ENCODE assay signal across 1 cellular context in the genomic region with DNA sequence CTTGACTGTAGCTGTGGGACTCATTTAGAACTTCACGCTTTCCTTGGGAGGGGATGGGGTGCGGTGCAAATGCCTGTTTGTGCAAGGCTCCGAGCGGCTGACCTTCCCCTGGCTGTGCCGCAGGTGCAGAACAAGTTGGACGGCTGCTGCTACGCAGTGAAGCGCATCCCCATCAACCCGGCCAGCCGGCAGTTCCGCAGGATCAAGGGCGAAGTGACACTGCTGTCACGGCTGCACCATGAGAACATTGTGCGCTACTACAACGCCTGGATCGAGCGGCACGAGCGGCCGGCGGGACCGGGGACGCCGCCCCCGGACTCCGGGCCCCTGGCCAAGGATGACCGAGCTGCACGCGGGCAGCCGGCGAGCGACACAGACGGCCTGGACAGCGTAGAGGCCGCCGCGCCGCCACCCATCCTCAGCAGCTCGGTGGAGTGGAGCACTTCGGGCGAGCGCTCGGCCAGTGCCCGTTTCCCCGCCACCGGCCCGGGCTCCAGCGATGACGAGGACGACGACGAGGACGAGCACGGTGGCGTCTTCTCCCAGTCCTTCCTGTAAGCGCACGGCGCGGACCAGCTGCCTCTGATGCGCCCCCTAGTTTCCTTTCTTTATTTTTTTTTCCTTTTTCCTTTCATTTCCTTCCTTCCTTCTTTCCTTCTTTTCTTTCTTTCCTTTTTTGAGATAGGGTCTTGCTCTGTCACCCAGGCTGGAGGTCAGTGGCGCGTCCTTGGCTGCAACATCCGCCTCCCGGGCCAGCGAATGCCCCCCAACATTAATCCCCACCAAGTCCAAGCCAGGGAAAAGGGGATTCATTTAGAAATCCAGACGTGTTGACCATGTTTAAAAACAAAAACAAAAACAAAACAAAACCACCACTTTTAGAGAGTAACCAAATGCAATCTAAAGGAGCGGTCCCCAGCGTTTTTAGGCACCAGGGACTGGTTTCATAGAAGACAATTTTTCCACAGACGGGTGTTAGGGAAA.
A peak's percentile ranks its signal among the peaks of the same experiment; 100 is the strongest.
TF ChIP-seq lines count a peak whose summit lies in the region.

No MANE protein-coding gene starts in this region.

TF ChIP-seq in HEK293, 187 proteins besides CTCF, POLR2A, EP300 and RAD21 (continued from another document and continues in another):
- TF ChIP-seq, protein P1, sequence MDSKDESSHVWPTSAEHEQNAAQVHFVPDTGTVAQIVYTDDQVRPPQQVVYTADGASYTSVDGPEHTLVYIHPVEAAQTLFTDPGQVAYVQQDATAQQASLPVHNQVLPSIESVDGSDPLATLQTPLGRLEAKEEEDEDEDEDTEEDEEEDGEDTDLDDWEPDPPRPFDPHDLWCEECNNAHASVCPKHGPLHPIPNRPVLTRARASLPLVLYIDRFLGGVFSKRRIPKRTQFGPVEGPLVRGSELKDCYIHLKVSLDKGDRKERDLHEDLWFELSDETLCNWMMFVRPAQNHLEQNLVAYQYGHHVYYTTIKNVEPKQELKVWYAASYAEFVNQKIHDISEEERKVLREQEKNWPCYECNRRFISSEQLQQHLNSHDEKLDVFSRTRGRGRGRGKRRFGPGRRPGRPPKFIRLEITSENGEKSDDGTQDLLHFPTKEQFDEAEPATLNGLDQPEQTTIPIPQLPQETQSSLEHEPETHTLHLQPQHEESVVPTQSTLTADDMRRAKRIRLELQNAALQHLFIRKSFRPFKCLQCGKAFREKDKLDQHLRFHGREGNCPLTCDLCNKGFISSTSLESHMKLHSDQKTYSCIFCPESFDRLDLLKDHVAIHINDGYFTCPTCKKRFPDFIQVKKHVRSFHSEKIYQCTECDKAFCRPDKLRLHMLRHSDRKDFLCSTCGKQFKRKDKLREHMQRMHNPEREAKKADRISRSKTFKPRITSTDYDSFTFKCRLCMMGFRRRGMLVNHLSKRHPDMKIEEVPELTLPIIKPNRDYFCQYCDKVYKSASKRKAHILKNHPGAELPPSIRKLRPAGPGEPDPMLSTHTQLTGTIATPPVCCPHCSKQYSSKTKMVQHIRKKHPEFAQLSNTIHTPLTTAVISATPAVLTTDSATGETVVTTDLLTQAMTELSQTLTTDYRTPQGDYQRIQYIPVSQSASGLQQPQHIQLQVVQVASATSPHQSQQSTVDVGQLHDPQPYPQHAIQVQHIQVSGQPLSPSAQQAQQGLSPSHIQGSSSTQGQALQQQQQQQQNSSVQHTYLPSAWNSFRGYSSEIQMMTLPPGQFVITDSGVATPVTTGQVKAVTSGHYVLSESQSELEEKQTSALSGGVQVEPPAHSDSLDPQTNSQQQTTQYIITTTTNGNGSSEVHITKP (tag by site-specific recombination; IDR thresholded peaks at IDR 0.05), result no peak
- TF ChIP-seq, protein P2, sequence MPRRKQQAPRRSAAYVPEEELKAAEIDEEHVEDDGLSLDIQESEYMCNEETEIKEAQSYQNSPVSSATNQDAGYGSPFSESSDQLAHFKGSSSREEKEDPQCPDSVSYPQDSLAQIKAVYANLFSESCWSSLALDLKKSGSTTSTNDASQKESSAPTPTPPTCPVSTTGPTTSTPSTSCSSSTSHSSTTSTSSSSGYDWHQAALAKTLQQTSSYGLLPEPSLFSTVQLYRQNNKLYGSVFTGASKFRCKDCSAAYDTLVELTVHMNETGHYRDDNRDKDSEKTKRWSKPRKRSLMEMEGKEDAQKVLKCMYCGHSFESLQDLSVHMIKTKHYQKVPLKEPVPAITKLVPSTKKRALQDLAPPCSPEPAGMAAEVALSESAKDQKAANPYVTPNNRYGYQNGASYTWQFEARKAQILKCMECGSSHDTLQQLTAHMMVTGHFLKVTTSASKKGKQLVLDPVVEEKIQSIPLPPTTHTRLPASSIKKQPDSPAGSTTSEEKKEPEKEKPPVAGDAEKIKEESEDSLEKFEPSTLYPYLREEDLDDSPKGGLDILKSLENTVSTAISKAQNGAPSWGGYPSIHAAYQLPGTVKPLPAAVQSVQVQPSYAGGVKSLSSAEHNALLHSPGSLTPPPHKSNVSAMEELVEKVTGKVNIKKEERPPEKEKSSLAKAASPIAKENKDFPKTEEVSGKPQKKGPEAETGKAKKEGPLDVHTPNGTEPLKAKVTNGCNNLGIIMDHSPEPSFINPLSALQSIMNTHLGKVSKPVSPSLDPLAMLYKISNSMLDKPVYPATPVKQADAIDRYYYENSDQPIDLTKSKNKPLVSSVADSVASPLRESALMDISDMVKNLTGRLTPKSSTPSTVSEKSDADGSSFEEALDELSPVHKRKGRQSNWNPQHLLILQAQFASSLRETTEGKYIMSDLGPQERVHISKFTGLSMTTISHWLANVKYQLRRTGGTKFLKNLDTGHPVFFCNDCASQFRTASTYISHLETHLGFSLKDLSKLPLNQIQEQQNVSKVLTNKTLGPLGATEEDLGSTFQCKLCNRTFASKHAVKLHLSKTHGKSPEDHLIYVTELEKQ (tag by site-specific recombination; IDR thresholded peaks at IDR 0.05; ENCODE audit: borderline replicate concordance), result no peak
- no peak for TF ChIP-seq ZNF311 (tag by site-specific recombination; IDR thresholded peaks at IDR 0.05; ENCODE audit: borderline replicate concordance)
- no peak for TF ChIP-seq ZNF121 (tag by site-specific recombination; IDR thresholded peaks at IDR 0.05)
- peak; percentile 92 for TF ChIP-seq PRDM1 (tag by site-specific recombination; IDR thresholded peaks at IDR 0.05)
- TF ChIP-seq ZNF404 (tag by site-specific recombination; IDR thresholded peaks at IDR 0.05), result no peak
- TF ChIP-seq ZNF549 (tag by site-specific recombination; IDR thresholded peaks at IDR 0.05), result no peak
- no peak for TF ChIP-seq HOXA7 (CRISPR knock-in tag; IDR thresholded peaks at IDR 0.05; ENCODE audit: borderline replicate concordance)
- TF ChIP-seq, protein P3, sequence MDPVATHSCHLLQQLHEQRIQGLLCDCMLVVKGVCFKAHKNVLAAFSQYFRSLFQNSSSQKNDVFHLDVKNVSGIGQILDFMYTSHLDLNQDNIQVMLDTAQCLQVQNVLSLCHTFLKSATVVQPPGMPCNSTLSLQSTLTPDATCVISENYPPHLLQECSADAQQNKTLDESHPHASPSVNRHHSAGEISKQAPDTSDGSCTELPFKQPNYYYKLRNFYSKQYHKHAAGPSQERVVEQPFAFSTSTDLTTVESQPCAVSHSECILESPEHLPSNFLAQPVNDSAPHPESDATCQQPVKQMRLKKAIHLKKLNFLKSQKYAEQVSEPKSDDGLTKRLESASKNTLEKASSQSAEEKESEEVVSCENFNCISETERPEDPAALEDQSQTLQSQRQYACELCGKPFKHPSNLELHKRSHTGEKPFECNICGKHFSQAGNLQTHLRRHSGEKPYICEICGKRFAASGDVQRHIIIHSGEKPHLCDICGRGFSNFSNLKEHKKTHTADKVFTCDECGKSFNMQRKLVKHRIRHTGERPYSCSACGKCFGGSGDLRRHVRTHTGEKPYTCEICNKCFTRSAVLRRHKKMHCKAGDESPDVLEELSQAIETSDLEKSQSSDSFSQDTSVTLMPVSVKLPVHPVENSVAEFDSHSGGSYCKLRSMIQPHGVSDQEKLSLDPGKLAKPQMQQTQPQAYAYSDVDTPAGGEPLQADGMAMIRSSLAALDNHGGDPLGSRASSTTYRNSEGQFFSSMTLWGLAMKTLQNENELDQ (tag by site-specific recombination; IDR thresholded peaks at IDR 0.05; ENCODE audit: low read depth), result no peak
- TF ChIP-seq ZXDB (tag by site-specific recombination; IDR thresholded peaks at IDR 0.05), result peak; percentile 26; the same call in 1 of the 2 replicates
- no peak for TF ChIP-seq ZNF433 (tag by site-specific recombination; IDR thresholded peaks at IDR 0.05; ENCODE audit: low read depth)
- TF ChIP-seq ZNF792 (tag by site-specific recombination; IDR thresholded peaks at IDR 0.05), result no peak
- peak; percentile 29; the same call in 1 of the 2 replicates for TF ChIP-seq ZNF76 (tag by site-specific recombination; IDR thresholded peaks at IDR 0.05; ENCODE audit: borderline replicate concordance, low read depth)
- TF ChIP-seq ZNF670 (tag by site-specific recombination; IDR thresholded peaks at IDR 0.05; ENCODE audit: low read depth), result no peak
- TF ChIP-seq, protein P4, sequence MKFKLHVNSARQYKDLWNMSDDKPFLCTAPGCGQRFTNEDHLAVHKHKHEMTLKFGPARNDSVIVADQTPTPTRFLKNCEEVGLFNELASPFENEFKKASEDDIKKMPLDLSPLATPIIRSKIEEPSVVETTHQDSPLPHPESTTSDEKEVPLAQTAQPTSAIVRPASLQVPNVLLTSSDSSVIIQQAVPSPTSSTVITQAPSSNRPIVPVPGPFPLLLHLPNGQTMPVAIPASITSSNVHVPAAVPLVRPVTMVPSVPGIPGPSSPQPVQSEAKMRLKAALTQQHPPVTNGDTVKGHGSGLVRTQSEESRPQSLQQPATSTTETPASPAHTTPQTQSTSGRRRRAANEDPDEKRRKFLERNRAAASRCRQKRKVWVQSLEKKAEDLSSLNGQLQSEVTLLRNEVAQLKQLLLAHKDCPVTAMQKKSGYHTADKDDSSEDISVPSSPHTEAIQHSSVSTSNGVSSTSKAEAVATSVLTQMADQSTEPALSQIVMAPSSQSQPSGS (tag by site-specific recombination; IDR thresholded peaks at IDR 0.05; ENCODE audit: low read depth), result no peak
- TF ChIP-seq, protein P5, sequence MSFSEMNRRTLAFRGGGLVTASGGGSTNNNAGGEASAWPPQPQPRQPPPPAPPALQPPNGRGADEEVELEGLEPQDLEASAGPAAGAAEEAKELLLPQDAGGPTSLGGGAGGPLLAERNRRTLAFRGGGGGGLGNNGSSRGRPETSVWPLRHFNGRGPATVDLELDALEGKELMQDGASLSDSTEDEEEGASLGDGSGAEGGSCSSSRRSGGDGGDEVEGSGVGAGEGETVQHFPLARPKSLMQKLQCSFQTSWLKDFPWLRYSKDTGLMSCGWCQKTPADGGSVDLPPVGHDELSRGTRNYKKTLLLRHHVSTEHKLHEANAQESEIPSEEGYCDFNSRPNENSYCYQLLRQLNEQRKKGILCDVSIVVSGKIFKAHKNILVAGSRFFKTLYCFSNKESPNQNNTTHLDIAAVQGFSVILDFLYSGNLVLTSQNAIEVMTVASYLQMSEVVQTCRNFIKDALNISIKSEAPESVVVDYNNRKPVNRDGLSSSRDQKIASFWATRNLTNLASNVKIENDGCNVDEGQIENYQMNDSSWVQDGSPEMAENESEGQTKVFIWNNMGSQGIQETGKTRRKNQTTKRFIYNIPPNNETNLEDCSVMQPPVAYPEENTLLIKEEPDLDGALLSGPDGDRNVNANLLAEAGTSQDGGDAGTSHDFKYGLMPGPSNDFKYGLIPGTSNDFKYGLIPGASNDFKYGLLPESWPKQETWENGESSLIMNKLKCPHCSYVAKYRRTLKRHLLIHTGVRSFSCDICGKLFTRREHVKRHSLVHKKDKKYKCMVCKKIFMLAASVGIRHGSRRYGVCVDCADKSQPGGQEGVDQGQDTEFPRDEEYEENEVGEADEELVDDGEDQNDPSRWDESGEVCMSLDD (tag by site-specific recombination; IDR thresholded peaks at IDR 0.05), result no peak
- TF ChIP-seq ZNF777 (tag by site-specific recombination; IDR thresholded peaks at IDR 0.05; ENCODE audit: borderline replicate concordance), result no peak; the same call in 1 of the 2 replicates
- TF ChIP-seq ZNF350 (tag by site-specific recombination; IDR thresholded peaks at IDR 0.05), result no peak
- no peak for TF ChIP-seq ZFP69B (tag by site-specific recombination; IDR thresholded peaks at IDR 0.05)
- 0 out of 2 replicates have a peak, but pooled peaks have one; percentile 45 for TF ChIP-seq ZFP37 (tag by site-specific recombination; IDR thresholded peaks at IDR 0.05)
- TF ChIP-seq ZBTB21 (tag by site-specific recombination; IDR thresholded peaks at IDR 0.05), result peak; percentile 36; the same call in 1 of the 2 replicates
- peak; percentile 95 for TF ChIP-seq ZNF600 (tag by site-specific recombination; IDR thresholded peaks at IDR 0.05)
- 0 out of 2 replicates have a peak, but pooled peaks have one; percentile 41 for TF ChIP-seq HOXC10 (CRISPR knock-in tag; IDR thresholded peaks at IDR 0.05)
- no peak for TF ChIP-seq ZNF571 (tag by site-specific recombination; IDR thresholded peaks at IDR 0.05)
- TF ChIP-seq, protein P6, sequence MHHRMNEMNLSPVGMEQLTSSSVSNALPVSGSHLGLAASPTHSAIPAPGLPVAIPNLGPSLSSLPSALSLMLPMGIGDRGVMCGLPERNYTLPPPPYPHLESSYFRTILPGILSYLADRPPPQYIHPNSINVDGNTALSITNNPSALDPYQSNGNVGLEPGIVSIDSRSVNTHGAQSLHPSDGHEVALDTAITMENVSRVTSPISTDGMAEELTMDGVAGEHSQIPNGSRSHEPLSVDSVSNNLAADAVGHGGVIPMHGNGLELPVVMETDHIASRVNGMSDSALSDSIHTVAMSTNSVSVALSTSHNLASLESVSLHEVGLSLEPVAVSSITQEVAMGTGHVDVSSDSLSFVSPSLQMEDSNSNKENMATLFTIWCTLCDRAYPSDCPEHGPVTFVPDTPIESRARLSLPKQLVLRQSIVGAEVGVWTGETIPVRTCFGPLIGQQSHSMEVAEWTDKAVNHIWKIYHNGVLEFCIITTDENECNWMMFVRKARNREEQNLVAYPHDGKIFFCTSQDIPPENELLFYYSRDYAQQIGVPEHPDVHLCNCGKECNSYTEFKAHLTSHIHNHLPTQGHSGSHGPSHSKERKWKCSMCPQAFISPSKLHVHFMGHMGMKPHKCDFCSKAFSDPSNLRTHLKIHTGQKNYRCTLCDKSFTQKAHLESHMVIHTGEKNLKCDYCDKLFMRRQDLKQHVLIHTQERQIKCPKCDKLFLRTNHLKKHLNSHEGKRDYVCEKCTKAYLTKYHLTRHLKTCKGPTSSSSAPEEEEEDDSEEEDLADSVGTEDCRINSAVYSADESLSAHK (tag by site-specific recombination; IDR thresholded peaks at IDR 0.05), result no peak
- TF ChIP-seq SP7 (tag by site-specific recombination; IDR thresholded peaks at IDR 0.05), result peak; percentile 57
- TF ChIP-seq ZNF521 (tag by site-specific recombination; IDR thresholded peaks at IDR 0.05), result no peak
- no peak for TF ChIP-seq ZNF394 (tag by site-specific recombination; IDR thresholded peaks at IDR 0.05; ENCODE audit: borderline replicate concordance)
- 0 out of 2 replicates have a peak, but pooled peaks have one; percentile 11 for TF ChIP-seq KLF9 (tag by site-specific recombination; IDR thresholded peaks at IDR 0.05; ENCODE audit: low read depth)
- TF ChIP-seq ZNF391 (tag by site-specific recombination; IDR thresholded peaks at IDR 0.05; ENCODE audit: borderline replicate concordance, low read depth), result no peak
